ENCODE assay signal across 9 cellular contexts in the genomic region with DNA sequence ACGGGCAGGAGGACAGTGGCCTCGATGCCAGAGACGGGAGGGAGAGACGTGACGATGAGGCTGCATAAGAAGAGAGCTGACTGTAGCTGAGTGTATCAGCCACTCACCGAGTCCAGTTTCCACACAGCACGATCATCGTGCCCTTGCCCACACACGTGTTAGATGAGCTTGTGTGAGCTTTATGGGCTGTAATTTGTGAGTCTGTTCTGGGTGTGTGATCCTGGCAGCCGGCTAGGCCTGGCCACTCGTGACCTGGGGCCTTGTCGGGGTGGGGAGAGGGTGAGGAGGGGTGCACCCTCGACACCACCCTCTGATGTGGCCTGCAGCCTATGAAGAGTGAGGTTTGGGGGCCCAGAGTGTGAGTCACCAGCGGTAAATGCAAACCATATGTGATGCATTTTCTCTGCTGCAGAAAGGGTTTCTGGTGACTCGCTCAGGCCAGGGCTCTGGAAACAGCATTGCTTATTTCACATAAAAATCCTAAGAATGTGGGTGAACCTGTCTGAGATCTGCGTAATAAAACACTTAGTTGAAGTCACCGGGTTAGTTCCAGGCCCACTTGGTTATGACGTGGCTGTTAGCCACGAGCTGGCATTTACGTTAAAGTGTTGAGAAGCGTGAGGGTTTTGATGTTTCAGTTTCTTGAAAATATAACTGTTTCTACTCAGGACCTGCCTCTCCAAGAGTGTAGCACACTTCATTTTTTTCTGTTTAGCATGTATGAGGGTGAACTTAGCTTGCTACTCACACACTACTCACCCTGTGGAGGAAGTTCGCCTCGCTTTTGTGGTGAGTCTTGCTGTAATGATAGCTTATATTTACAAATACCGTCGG. TPM values are rescaled to one million over a fixed set of nuclear protein-coding genes. Genes with fewer than 3 reads are reported as not detected.
DNase-seq lines count a peak whose midpoint lies in the region; ATAC-seq, FAIRE-seq and TF ChIP-seq lines count a peak whose summit lies in the region.
"Had no signal": no experiment of that assay in that cellular context is flagged by ENCODE, and none has a peak within 500 bp of the region (broad histone marks: within the 10 kb centered on the region; RNA-seq: fewer than 3 reads in every experiment).

No MANE protein-coding gene starts in this region.

- peak in 1 of 2 experiments; percentile 26; a peak in 3 of 6 replicates for ATAC-seq in A549
- ATAC-seq in IMR-90 (ENCODE audit: low read depth), result peak; percentile 57
- no peak for ATAC-seq in HG02610 (IDR thresholded peaks at IDR 0.05; ENCODE audit: unreplicated experiment)

- H4K8ac ChIP-seq in IMR-90 (ENCODE audit: low read depth in 2 of 2, low read length in 2 of 2), result peak overlapping the region; percentile 51 to 93

- no peak for TF ChIP-seq RAD21 in A549 (conservative IDR thresholded peaks at IDR 0.05 in 1 of 2, IDR thresholded peaks at IDR 0.05 in 1 of 2)
- TF ChIP-seq RAD21 in IMR-90 (IDR thresholded peaks at IDR 0.05; ENCODE audit: low read length), result no peak; the same call in 1 of the 2 replicates

- H2AFZ ChIP-seq in IMR-90 (replicated peaks; ENCODE audit: low read length, poor library complexity), result peak overlapping the region; percentile 81

- DNase-seq in A549 (ENCODE audit: low read depth in 1 of 2, low spot score in 1 of 2) (peak; percentile 38 to 54), IMR-90 (peak; percentile 99), activated T-cell treated with anti-CD3 and anti-CD28 coated beads for 1 hour (ENCODE audit: low read depth) (peak; percentile 23), fibroblast of mammary gland (ENCODE audit: low read depth) (peak; percentile 99), SW480 (ENCODE audit: low spot score) (no peak), globus pallidus (ENCODE audit: low spot score) (no peak)

- no peaks in the 10 kb centered on the region for H3K9me3 ChIP-seq in A549
- no peaks in the 10 kb centered on the region for H3K9me3 ChIP-seq in IMR-90 (ENCODE audit: control insufficient read depth, insufficient read depth, low read length)

- dilution Hi-C loops in IMR-90 (cut with HindIII; ENCODE audit: low sequenced_read_pairs, unreplicated experiment), result no loop called here

- BruUV-seq in IMR-90 (replicated peaks; lab: Mats Ljungman, UMichigan), result no TSS peak

- TF ChIP-seq EP300 in A549 (IDR thresholded peaks at IDR 0.05), result no peak

- H4K5ac ChIP-seq in IMR-90 (ENCODE audit: low read depth, low read length), result peak overlapping the region; percentile 67

- H3K4me3 ChIP-seq in A549 (no peak overlapping the region), IMR-90 (ENCODE audit: insufficient read depth, low read depth, low read length) (peak overlapping the region; percentile 0; the same call in 1 of the 2 replicates), fibroblast of mammary gland (ENCODE audit: control insufficient read depth, low read depth, low read length) (no peak overlapping the region), rectal smooth muscle tissue (ENCODE audit: low read length) (peak overlapping the region; percentile 6)

- FAIRE-seq in A549 (lab: Jason Lieb, UNC), result peak; percentile 77
- FAIRE-seq: islet of Langerhans had no signal

- peak overlapping the region; percentile 98 for H3K23ac ChIP-seq in IMR-90 (ENCODE audit: low read depth, low read length)

- H3K27ac ChIP-seq in A549, result peak overlapping the region; percentile 26 to 62; a peak in 4 of 6 replicates
- peak overlapping the region; percentile 73 for H3K27ac ChIP-seq in IMR-90 (ENCODE audit: insufficient read depth, low read length)
- peak overlapping the region; percentile 32 for H3K27ac ChIP-seq in rectal smooth muscle tissue (ENCODE audit: low read depth, low read length)

- TF ChIP-seq CTCF in A549 (IDR thresholded peaks at IDR 0.05) (no peak), IMR-90 (conservative IDR thresholded peaks at IDR 0.05; ENCODE audit: low read depth, low read length) (no peak), fibroblast of mammary gland (conservative IDR thresholded peaks at IDR 0.05; ENCODE audit: control insufficient read depth, insufficient read depth, low read depth, low read length) (no peak)

- H2BK20ac ChIP-seq in IMR-90 (ENCODE audit: low read depth, low read length), result peak overlapping the region; percentile 89

- WGBS in A549 (ENCODE audit: missing lambda C conversion rate), result 52% methylated on average over 25 of the region's 25 CpGs
- 7% methylated on average over 6 of the region's 25 CpGs; no CpG with 5 or more reads in 1 of the 2 experiments for WGBS in IMR-90 (ENCODE audit: extremely low coverage in 2 of 2, insufficient read length in 1 of 2), 2 experiments

- H3K9ac ChIP-seq in IMR-90 (ENCODE audit: low read depth, low read length) (peak overlapping the region; percentile 69), rectal smooth muscle tissue (ENCODE audit: low read length) (no peak overlapping the region)

- peaks cover 4 to 68% of the 10 kb centered on the region in 2 experiments; a peak in 2 of 4 replicates for H3K79me1 ChIP-seq in IMR-90 (ENCODE audit: low read depth in 1 of 2, low read length in 2 of 2)

- peaks cover 33% of the 10 kb centered on the region; the same call in 1 of the 2 replicates for H3K36me3 ChIP-seq in IMR-90 (ENCODE audit: control insufficient read depth, insufficient read depth, low read length)
- H3K36me3 ChIP-seq in rectal smooth muscle tissue (ENCODE audit: control insufficient read depth, insufficient read depth, low read length), result peaks cover 8% of the 10 kb centered on the region

- peak overlapping the region; percentile 99 for H2AK9ac ChIP-seq in IMR-90 (replicated peaks; ENCODE audit: low read depth, low read length, poor library complexity)

- H3K14ac ChIP-seq in IMR-90 (replicated peaks; ENCODE audit: low read depth, low read length), result peak overlapping the region; percentile 93

- peak overlapping the region; percentile 96 for H2BK120ac ChIP-seq in IMR-90 (ENCODE audit: low read depth, low read length)

- peaks cover 22% of the 10 kb centered on the region for H3K4me1 ChIP-seq in A549
- peaks cover 51% of the 10 kb centered on the region for H3K4me1 ChIP-seq in IMR-90 (ENCODE audit: control insufficient read depth, insufficient read depth, low read length)
- peaks cover 10% of the 10 kb centered on the region for H3K4me1 ChIP-seq in rectal smooth muscle tissue (ENCODE audit: control insufficient read depth, insufficient read depth, low read length)

- peaks cover 74% of the 10 kb centered on the region for H4K20me1 ChIP-seq in IMR-90 (ENCODE audit: insufficient read depth, low read length)

- intact Hi-C loops in IMR-90 (cut with micrococcal nuclease), result loop anchor here (1.0 kb wide), 1 partner anchor 120 kb away; no protein-coding TSS in a partner anchor

- H4K91ac ChIP-seq in IMR-90 (ENCODE audit: insufficient read depth, low read depth, low read length), result peak overlapping the region; percentile 80

- CTCF ChIA-PET in A549 (lab: Yijun Ruan, JAX) (interaction anchor here (1.3 to 1.4 kb wide), 2 partner anchors 10 to 11 kb away, joined by 3 to 4 read pairs; no protein-coding TSS in a partner anchor), IMR-90 (lab: Yijun Ruan, JAX) (interaction anchor here (1.8 kb wide), 1 partner anchor 120 kb away, joined by 4 read pairs; no protein-coding TSS in a partner anchor)

- H3K18ac ChIP-seq in IMR-90 (ENCODE audit: low read depth, low read length), result peak overlapping the region; percentile 83

- POLR2A ChIA-PET in A549 (lab: Yijun Ruan, JAX), result no interaction called here
- POLR2A ChIA-PET in IMR-90 (lab: Charles Lee; ENCODE audit: unreplicated experiment), result interaction anchor here (0.6 kb wide), 2 partner anchors 332 to 1687 kb away, joined by 3 to 6 read pairs; no protein-coding TSS in a partner anchor

- peak overlapping the region; percentile 45 for H3K56ac ChIP-seq in IMR-90 (ENCODE audit: extremely low read depth, insufficient read depth, low read length)

- peak overlapping the region; percentile 99 for H3K4ac ChIP-seq in IMR-90 (ENCODE audit: low read depth, low read length)

- H3K4me2 ChIP-seq in A549 (peak overlapping the region; percentile 40), IMR-90 (ENCODE audit: low read depth, low read length) (peak overlapping the region; percentile 68)

- in situ Hi-C loops in IMR-90 (cut with MboI; ENCODE audit: low sequenced_read_pairs), result no loop called here

- peaks cover 43% of the 10 kb centered on the region for H3K9me1 ChIP-seq in IMR-90 (ENCODE audit: insufficient read depth, low read length)

- H2BK15ac ChIP-seq in IMR-90 (ENCODE audit: low read depth, low read length), result peak overlapping the region; percentile 13; the same call in 2 of the 3 replicates

- peak overlapping the region; percentile 99 for H2BK5ac ChIP-seq in IMR-90 (ENCODE audit: low read depth, low read length, poor library complexity, severe bottlenecking)

- TF ChIP-seq POLR2A in A549 (IDR thresholded peaks at IDR 0.05; ENCODE audit: low read length) (no peak), IMR-90 (IDR thresholded peaks at IDR 0.05; ENCODE audit: low read depth, low read length) (peak; percentile 35)

- peak overlapping the region; percentile 92 for H2AK5ac ChIP-seq in IMR-90 (ENCODE audit: low read depth, low read length)

- H3K27me3 ChIP-seq in IMR-90 (ENCODE audit: control insufficient read depth, insufficient read depth, low read length), result peaks cover 4% of the 10 kb centered on the region; the same call in 1 of the 2 replicates
- no peaks in the 10 kb centered on the region for H3K27me3 ChIP-seq in rectal smooth muscle tissue (ENCODE audit: control insufficient read depth, insufficient read depth, low read length)

TF ChIP-seq in A549, 52 proteins besides CTCF, POLR2A, EP300 and RAD21 (continues in another document):
- no peak for TF ChIP-seq TFCP2L1 (CRISPR knock-in tag; IDR thresholded peaks at IDR 0.05)

TF ChIP-seq in IMR-90, 13 proteins besides CTCF, POLR2A, EP300 and RAD21 (continues in another document):
- TF ChIP-seq CEBPB (IDR thresholded peaks at IDR 0.05; ENCODE audit: low read depth, low read length) (no peak; the same call in 1 of the 2 replicates), SMC3 (IDR thresholded peaks at IDR 0.05; ENCODE audit: low read depth, low read length) (peak; percentile 9; the same call in 1 of the 2 replicates), MAFK (IDR thresholded peaks at IDR 0.05; ENCODE audit: low read depth, low read length) (0 out of 2 replicates have a peak, but pooled peaks have one; percentile 8), MXI1 (IDR thresholded peaks at IDR 0.05; ENCODE audit: borderline replicate concordance, low read depth, low read length) (peak; percentile 85; the same call in 1 of the 2 replicates), NFE2L2 (IDR thresholded peaks at IDR 0.05; ENCODE audit: low read depth, low read length) (peak; percentile 36; the same call in 1 of the 2 replicates), RFX5 (IDR thresholded peaks at IDR 0.05; ENCODE audit: low read depth, low read length) (no peak)

RNA-seq across cellular contexts. Expression of a gene that starts 4.2 kb away (rescaled TPM):
- polyA plus RNA-seq in A549 (2011; rRNA removed) (1.4 and 1.7 TPM in 2 replicates), A549 (2017; fragmentation: RNase III; extraction: RNeasy Plus Mini Kit Qiagen cat#74134 plus additional on column Dnase treatment) (6.4 to 9.2 TPM (median 8.7 TPM) in 3 replicates), IMR-90 (2012; rRNA removed) (48.2 and 60.2 TPM in 2 replicates)
- polyA plus RNA-seq in A549 (2012; cell fraction: cytosol; rRNA removed), result 14.5 and 17.2 TPM in 2 replicates
- 16.1 and 23.0 TPM in 2 replicates for polyA plus RNA-seq in A549 (2012; cell fraction: nucleus; rRNA removed)
- polyA minus RNA-seq in A549 (2011; rRNA and poly(A)+ RNA removed), result 0.58 and 1.9 TPM in 2 replicates
- total RNA-seq in IMR-90 (2012; rRNA removed), result 17.9 and 21.4 TPM in 2 replicates
- 73.7 and 167 TPM in 2 replicates for polyA plus RNA-seq in IMR-90 (2012; cell fraction: cytosol; rRNA removed)
- polyA plus RNA-seq in IMR-90 (2012; cell fraction: nucleus; rRNA removed; ENCODE audit: low replicate concordance), result 50.0 and 129 TPM in 2 replicates

Comparison
In these comparisons a context has a peak if more than half of its experiments do, and no peak if none do; other contexts are left out.
1. DNase-seq: peak in A549 (2 of 2), IMR-90 (single experiment), activated T-cell treated with anti-CD3 and anti-CD28 coated beads for 1 hour (single experiment) and fibroblast of mammary gland (single experiment); none in SW480 (single experiment) and globus pallidus (single experiment).
2. H3K4me3 ChIP-seq: peak in IMR-90 (single experiment) and rectal smooth muscle tissue (single experiment); none in A549 (single experiment) and fibroblast of mammary gland (single experiment).
3. Peak in every context shown above with its lines, with median percentiles within 50 percentile points of each other: H3K27ac ChIP-seq.